In genomic region chr3:84772841-84773240, GRCh38 we compare ENCODE assay signal across 17 cellular contexts.
DNase-seq lines count a peak whose midpoint lies in the region; ATAC-seq and TF ChIP-seq lines count a peak whose summit lies in the region.
"Had no signal": no experiment of that assay in that cellular context is flagged by ENCODE, and none has a peak within 500 bp of the region (broad histone marks: within the 10 kb centered on the region; RNA-seq: fewer than 3 reads in every experiment).

No MANE protein-coding gene starts in this region.

- no peak overlapping the region for H3K56ac ChIP-seq in mesendoderm (ENCODE audit: low read length)

- H3K18ac ChIP-seq in mesendoderm (ENCODE audit: low read length) = no peak overlapping the region

- no peak overlapping the region for H4K5ac ChIP-seq in mesendoderm (ENCODE audit: low read length)

- H2AK5ac ChIP-seq in mesendoderm (ENCODE audit: low read length) = no peak overlapping the region

- no peak overlapping the region for H4K8ac ChIP-seq in mesendoderm (ENCODE audit: low read depth, low read length)

- no peak overlapping the region for H3K27ac ChIP-seq in mesendoderm (ENCODE audit: low read depth, low read length)
- H3K27ac ChIP-seq: tibial artery had no signal

- WGBS in mesendoderm (ENCODE audit: extremely low coverage, insufficient coverage, low lambda C conversion rate) = no CpG with 5 or more reads among the region's 1 CpG

- H3K27me3 Mint-ChIP-seq in WTC11 (ENCODE audit: low read depth) = no peaks in the 10 kb centered on the region; the same call in 1 of the 2 replicates
- H3K27me3 Mint-ChIP-seq in activated naive CD4-positive, alpha-beta T cell treated with anti-CD3 and anti-CD28 coated beads for 36 hours (ENCODE audit: low read depth) = no peaks in the 10 kb centered on the region
- H3K27me3 Mint-ChIP-seq: CD4-positive, alpha-beta memory T cell; IgD-negative memory B cell had no signal

- no peak for TF ChIP-seq CTCF in WTC11 (IDR thresholded peaks at IDR 0.05)

- peaks cover 18% of the 10 kb centered on the region for H3K36me3 Mint-ChIP-seq in WTC11
- no peaks in the 10 kb centered on the region for H3K36me3 Mint-ChIP-seq in activated naive CD4-positive, alpha-beta T cell treated with anti-CD3 and anti-CD28 coated beads for 36 hours (ENCODE audit: low read depth)
- H3K36me3 Mint-ChIP-seq: CD4-positive, alpha-beta memory T cell; IgD-negative memory B cell had no signal

- H3K4me2 ChIP-seq in mesendoderm (ENCODE audit: low read length) = no peak overlapping the region

- CTCF ChIA-PET in WTC11 (lab: Charles Lee) = interaction anchor here (1.7 kb wide), 1 partner anchor 225 kb away, joined by 9 read pairs; no protein-coding TSS in a partner anchor
- CTCF ChIA-PET in activated naive CD4-positive, alpha-beta T cell treated with anti-CD3 and anti-CD28 coated beads for 36 hours (lab: Charles Lee) = no interaction called here

- H3K9ac ChIP-seq in mesendoderm (ENCODE audit: low read length) = no peak overlapping the region

- no peaks in the 10 kb centered on the region for H3K4me1 ChIP-seq in mesendoderm (ENCODE audit: control insufficient read depth, low read depth, low read length)
- H3K4me1 ChIP-seq: tibial artery had no signal

- H2BK5ac ChIP-seq in mesendoderm (ENCODE audit: low read length) = no peak overlapping the region

- DNase-seq in DMS53 treated with DMSO at 0.1 percent for 48 hours (lab: John Stamatoyannopoulos, UW; ENCODE audit: unreplicated experiment) = peak; percentile 7
- peak; percentile 5 for DNase-seq in NCI-H146 (lab: John Stamatoyannopoulos, UW)
- no peak for DNase-seq in WTC11 (ENCODE audit: low spot score)
- DNase-seq in mesendoderm = peak; percentile 32
- no peak for DNase-seq in activated naive CD4-positive, alpha-beta T cell treated with anti-CD3 and anti-CD28 coated beads for 36 hours
- no peak for DNase-seq in activated CD4-positive, alpha-beta T cell treated with anti-CD3 and anti-CD28 coated beads, Interleukin-2, amount 50 U/mL, for 4 hours
- DNase-seq: activated CD8-positive, alpha-beta memory T cell treated with anti-CD3 and anti-CD28 coated beads for 24 hours; activated effector memory CD4-positive, alpha-beta T cell treated with Interleukin-2 at 50 U/mL for 16 hours; anterior cingulate cortex; CD4-positive, alpha-beta memory T cell; NCI-H774; right cardiac atrium; stimulated activated CD4-positive, alpha-beta T cell treated with anti-CD3 and anti-CD28 coated beads, Interleukin-4, amount 100 ng/mL, for 1 hour; T-helper 9 cell; tibial artery had no signal

- H3K4ac ChIP-seq in mesendoderm (ENCODE audit: low read depth, low read length) = no peak overlapping the region

- H3K4me3 ChIP-seq in mesendoderm (ENCODE audit: low read length) = no peak overlapping the region
- H3K4me3 ChIP-seq: tibial artery had no signal

- POLR2A ChIA-PET in WTC11 (lab: Charles Lee) = no interaction called here

- H3K27me3 ChIP-seq in mesendoderm (ENCODE audit: insufficient read depth, low read length, poor library complexity) = no peaks in the 10 kb centered on the region
- H3K27me3 ChIP-seq: tibial artery had no signal

- no peaks in the 10 kb centered on the region for H3K4me1 Mint-ChIP-seq in WTC11
- H3K4me1 Mint-ChIP-seq in activated naive CD4-positive, alpha-beta T cell treated with anti-CD3 and anti-CD28 coated beads for 36 hours (ENCODE audit: low read depth) = no peaks in the 10 kb centered on the region
- H3K4me1 Mint-ChIP-seq: CD4-positive, alpha-beta memory T cell; IgD-negative memory B cell had no signal

- intact Hi-C loops in activated naive CD4-positive, alpha-beta T cell treated with anti-CD3 and anti-CD28 coated beads for 36 hours (cut with micrococcal nuclease) = no loop called here

- H3K9me3 Mint-ChIP-seq in WTC11 = peaks cover 38% of the 10 kb centered on the region
- peaks cover 13% of the 10 kb centered on the region for H3K9me3 Mint-ChIP-seq in activated naive CD4-positive, alpha-beta T cell treated with anti-CD3 and anti-CD28 coated beads for 36 hours

- peak; percentile 62 for ATAC-seq in WTC11
- ATAC-seq in HG02763 (IDR thresholded peaks at IDR 0.05; ENCODE audit: unreplicated experiment) = no peak
- ATAC-seq: right cardiac atrium had no signal

- no peak overlapping the region for H2BK120ac ChIP-seq in mesendoderm (ENCODE audit: low read depth, low read length)

- no peak overlapping the region for H2BK15ac ChIP-seq in mesendoderm (replicated peaks; ENCODE audit: low read depth)

- H3K79me1 ChIP-seq in mesendoderm (ENCODE audit: low read length) = no peaks in the 10 kb centered on the region

- H3K27ac Mint-ChIP-seq in WTC11 = no peak overlapping the region
- no peak overlapping the region for H3K27ac Mint-ChIP-seq in activated naive CD4-positive, alpha-beta T cell treated with anti-CD3 and anti-CD28 coated beads for 36 hours

- H3K36me3 ChIP-seq in mesendoderm (ENCODE audit: control insufficient read depth, insufficient read depth, low read length) = no peaks in the 10 kb centered on the region
- H3K36me3 ChIP-seq: tibial artery had no signal

- no peaks in the 10 kb centered on the region for H3K79me2 ChIP-seq in mesendoderm (ENCODE audit: control insufficient read depth, insufficient read depth, low read length)

- no peak overlapping the region for H3K4me3 Mint-ChIP-seq in WTC11
- no peak overlapping the region for H3K4me3 Mint-ChIP-seq in activated naive CD4-positive, alpha-beta T cell treated with anti-CD3 and anti-CD28 coated beads for 36 hours
- H3K4me3 Mint-ChIP-seq: CD4-positive, alpha-beta memory T cell; IgD-negative memory B cell had no signal

- no peak overlapping the region for H3K23ac ChIP-seq in mesendoderm (ENCODE audit: low read length)

TF ChIP-seq in WTC11, 78 proteins besides CTCF, POLR2A, EP300 and RAD21:
- TF ChIP-seq TEAD1 (CRISPR knock-in tag; IDR thresholded peaks at IDR 0.05) (no peak), ZBTB43 (CRISPR knock-in tag; IDR thresholded peaks at IDR 0.05) (no peak), SMAD4 (CRISPR knock-in tag; IDR thresholded peaks at IDR 0.05) (no peak), NFATC4 (CRISPR knock-in tag; IDR thresholded peaks at IDR 0.05) (no peak), NR1H2 (CRISPR knock-in tag; IDR thresholded peaks at IDR 0.05) (no peak), JUN (CRISPR knock-in tag; IDR thresholded peaks at IDR 0.05) (no peak), ZNF232 (CRISPR knock-in tag; IDR thresholded peaks at IDR 0.05) (no peak), ATF1 (CRISPR knock-in tag; IDR thresholded peaks at IDR 0.05) (no peak), TP53 (CRISPR knock-in tag; IDR thresholded peaks at IDR 0.05) (no peak)
- TF ChIP-seq, protein P1, sequence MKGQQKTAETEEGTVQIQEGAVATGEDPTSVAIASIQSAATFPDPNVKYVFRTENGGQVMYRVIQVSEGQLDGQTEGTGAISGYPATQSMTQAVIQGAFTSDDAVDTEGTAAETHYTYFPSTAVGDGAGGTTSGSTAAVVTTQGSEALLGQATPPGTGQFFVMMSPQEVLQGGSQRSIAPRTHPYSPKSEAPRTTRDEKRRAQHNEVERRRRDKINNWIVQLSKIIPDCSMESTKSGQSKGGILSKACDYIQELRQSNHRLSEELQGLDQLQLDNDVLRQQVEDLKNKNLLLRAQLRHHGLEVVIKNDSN (CRISPR knock-in tag; IDR thresholded peaks at IDR 0.05) = no peak
- TF ChIP-seq, protein P2, sequence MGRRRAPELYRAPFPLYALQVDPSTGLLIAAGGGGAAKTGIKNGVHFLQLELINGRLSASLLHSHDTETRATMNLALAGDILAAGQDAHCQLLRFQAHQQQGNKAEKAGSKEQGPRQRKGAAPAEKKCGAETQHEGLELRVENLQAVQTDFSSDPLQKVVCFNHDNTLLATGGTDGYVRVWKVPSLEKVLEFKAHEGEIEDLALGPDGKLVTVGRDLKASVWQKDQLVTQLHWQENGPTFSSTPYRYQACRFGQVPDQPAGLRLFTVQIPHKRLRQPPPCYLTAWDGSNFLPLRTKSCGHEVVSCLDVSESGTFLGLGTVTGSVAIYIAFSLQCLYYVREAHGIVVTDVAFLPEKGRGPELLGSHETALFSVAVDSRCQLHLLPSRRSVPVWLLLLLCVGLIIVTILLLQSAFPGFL (CRISPR knock-in tag; IDR thresholded peaks at IDR 0.05; ENCODE audit: borderline replicate concordance) = no peak

Comparison
In these comparisons a context has a peak if more than half of its experiments do, and no peak if none do; other contexts are left out.
1. DNase-seq: peak in DMS53 treated with DMSO at 0.1 percent for 48 hours (single experiment), NCI-H146 (single experiment) and mesendoderm (single experiment); none in WTC11 (single experiment), activated naive CD4-positive, alpha-beta T cell treated with anti-CD3 and anti-CD28 coated beads for 36 hours (single experiment) and activated CD4-positive, alpha-beta T cell treated with anti-CD3 and anti-CD28 coated beads, Interleukin-2, amount 50 U/mL, for 4 hours (0 of 2).